ENCODE assay signal across 14 cellular contexts in genomic region chr10:1074063-1074747, GRCh38. TPM values are rescaled to one million over a fixed set of nuclear protein-coding genes. Genes with fewer than 3 reads are reported as not detected.
DNase-seq lines count a peak whose midpoint lies in the region; ATAC-seq and TF ChIP-seq lines count a peak whose summit lies in the region.
"Had no signal": no experiment of that assay in that cellular context is flagged by ENCODE, and none has a peak within 500 bp of the region (broad histone marks: within the 10 kb centered on the region; RNA-seq: fewer than 3 reads in every experiment).

No MANE protein-coding gene starts in this region.

- no peaks in the 10 kb centered on the region; the same call in 1 of the 2 replicates for H3K36me3 ChIP-seq in Panc1 (ENCODE audit: control insufficient read depth, insufficient read depth, low read length)

- DNase-seq in activated naive CD4-positive, alpha-beta T cell (lab: John Stamatoyannopoulos, UW): no peak
- DNase-seq in Panc1 (ENCODE audit: low read depth, low spot score): no peak
- no peak for DNase-seq in fibroblast of mammary gland (ENCODE audit: low read depth)
- DNase-seq in stimulated activated naive CD8-positive, alpha-beta T cell treated with anti-CD3 and anti-CD28 coated beads, Interleukin-15, Interleukin-2, amounts not matched to agents 100 U/mL and 50 U/mL, for 24 hours: no peak
- no peak for DNase-seq in dorsolateral prefrontal cortex
- DNase-seq in NCI-H748 treated with DMSO at 0.1 percent for 48 hours (lab: John Stamatoyannopoulos, UW): no peak
- DNase-seq: activated CD4-positive, alpha-beta T cell treated with anti-CD3 and anti-CD28 coated beads, Interleukin-2, amount 50 U/mL, for 4 hours; adrenal gland; effector CD8-positive, alpha-beta T cell; mucosa of descending colon; MV-4-11; NCI-H524 had no signal

- no peaks in the 10 kb centered on the region for H3K27me3 Mint-ChIP-seq in activated naive CD4-positive, alpha-beta T cell treated with anti-CD3 and anti-CD28 coated beads, Interleukin-2, amount 50 U/mL, for 24 hours

- no peak overlapping the region for H3K4me3 Mint-ChIP-seq in activated naive CD4-positive, alpha-beta T cell treated with anti-CD3 and anti-CD28 coated beads, Interleukin-2, amount 50 U/mL, for 24 hours

- no peak for TF ChIP-seq CTCF in Panc1 (IDR thresholded peaks at IDR 0.05)
- TF ChIP-seq CTCF in fibroblast of mammary gland (conservative IDR thresholded peaks at IDR 0.05; ENCODE audit: control insufficient read depth, insufficient read depth, low read depth, low read length): peak; percentile 13
- TF ChIP-seq CTCF in dorsolateral prefrontal cortex (IDR thresholded peaks at IDR 0.05 in 54 of 56, conservative IDR thresholded peaks at IDR 0.05 in 2 of 56; ENCODE audit: low read depth in 1 of 56, partially characterized antibody in 56 of 56): no peak

- no peaks in the 10 kb centered on the region for H3K4me1 ChIP-seq in Panc1 (ENCODE audit: control insufficient read depth, insufficient read depth, low read length)

- H3K4me3 ChIP-seq in Panc1 (ENCODE audit: low read depth in 2 of 2, low read length in 2 of 2) (no peak overlapping the region), fibroblast of mammary gland (ENCODE audit: control insufficient read depth, low read depth, low read length) (no peak overlapping the region), dorsolateral prefrontal cortex (no peak overlapping the region)
- H3K4me3 ChIP-seq: adrenal gland, mucosa of descending colon had no signal

- in situ Hi-C loops in Panc1 (cut with HindIII; ENCODE audit: low pct_unique_long_range_greater_than_20kb, low sequenced_read_pairs): no loop called here

- intact Hi-C loops in Panc1 (cut with micrococcal nuclease; ENCODE audit: unreplicated experiment) (no loop called here), dorsolateral prefrontal cortex (cut with DNase I) (loop anchor here in 1 of 2 donors (2.0 kb wide), 1 partner anchor 49 kb away; the partner anchor contains the start of gene IDI2)

- peaks cover 33% of the 10 kb centered on the region for H3K4me1 Mint-ChIP-seq in activated naive CD4-positive, alpha-beta T cell treated with anti-CD3 and anti-CD28 coated beads, Interleukin-2, amount 50 U/mL, for 24 hours

- H3K9me3 ChIP-seq in Panc1 (ENCODE audit: control insufficient read depth, insufficient read depth, low read depth, low read length): no peaks in the 10 kb centered on the region
- H3K9me3 ChIP-seq: adrenal gland, mucosa of descending colon had no signal

- no peaks in the 10 kb centered on the region for H3K9me3 Mint-ChIP-seq in activated naive CD4-positive, alpha-beta T cell treated with anti-CD3 and anti-CD28 coated beads, Interleukin-2, amount 50 U/mL, for 24 hours

- H3K27me3 ChIP-seq in Panc1 (ENCODE audit: control insufficient read depth, insufficient read depth, low read length): no peaks in the 10 kb centered on the region
- no peaks in the 10 kb centered on the region for H3K27me3 ChIP-seq in dorsolateral prefrontal cortex
- H3K27me3 ChIP-seq: adrenal gland had no signal

- H3K36me3 Mint-ChIP-seq in activated naive CD4-positive, alpha-beta T cell treated with anti-CD3 and anti-CD28 coated beads, Interleukin-2, amount 50 U/mL, for 24 hours: peaks cover 1% of the 10 kb centered on the region

- CTCF ChIA-PET in Panc1 (lab: Charles Lee): no interaction called here

- ATAC-seq in Panc1 (peak; percentile 48), HG02571 (IDR thresholded peaks at IDR 0.05; ENCODE audit: unreplicated experiment) (no peak)
- ATAC-seq in stimulated activated naive CD8-positive, alpha-beta T cell treated with anti-CD3 and anti-CD28 coated beads, Interleukin-15, Interleukin-2, amounts not matched to agents 100 U/mL and 50 U/mL, for 24 hours: peak; percentile 36
- ATAC-seq: mucosa of descending colon had no signal

- POLR2A ChIA-PET in Panc1 (lab: Charles Lee): no interaction called here

- peak overlapping the region; percentile 59 for H3K27ac Mint-ChIP-seq in activated naive CD4-positive, alpha-beta T cell treated with anti-CD3 and anti-CD28 coated beads, Interleukin-2, amount 50 U/mL, for 24 hours

- H3K27ac ChIP-seq in Panc1 (ENCODE audit: low read length) (no peak overlapping the region), dorsolateral prefrontal cortex (no peak overlapping the region)
- H3K27ac ChIP-seq: adrenal gland had no signal

- no TSS peak for BruUV-seq in Panc1 (replicated peaks; lab: Mats Ljungman, UMichigan)

RNA-seq across cellular contexts. Expression of gene WDR37, which starts 18.0 kb away (rescaled TPM):
- total RNA-seq in Panc1 (2021; ENCODE audit: unreplicated experiment) (9.6 TPM), dorsolateral prefrontal cortex (100 to 1,000 TPM in 2 of 120 experiments, 10 to 100 TPM in 118; 39.0 to 104 (median 78.6) TPM)
- 5.0 TPM for polyA plus RNA-seq in Panc1 (2012; ENCODE audit: insufficient read length)

RNA-seq across cellular contexts. Expression of gene IDI1, which starts 25.3 kb away (rescaled TPM):
- total RNA-seq in Panc1 (2021; ENCODE audit: unreplicated experiment) (47.9 TPM), dorsolateral prefrontal cortex (100 to 1,000 TPM in 1 of 120 experiments, 10 to 100 TPM in 119; 35.1 to 115 (median 59.2) TPM)
- 22.5 TPM for polyA plus RNA-seq in Panc1 (2012; ENCODE audit: insufficient read length)

RNA-seq across cellular contexts. Expression of gene IDI2, which starts 48.5 kb away (rescaled TPM):
- not detected for total RNA-seq in Panc1 (2021; ENCODE audit: unreplicated experiment)
- polyA plus RNA-seq in Panc1 (2012; ENCODE audit: insufficient read length): not detected
- total RNA-seq in dorsolateral prefrontal cortex: under 1 TPM in 1 of 120 experiments, not detected in 119; 0.75 TPM
- total RNA-seq: mucosa of descending colon had no signal
